In genomic region chr12:84551373-84551772, GRCh38 we compare ENCODE assay signal across 31 cellular contexts.
"Had no signal": no experiment of that assay in that cellular context is flagged by ENCODE, and none has a peak within 500 bp of the region (broad histone marks: within the 10 kb centered on the region; RNA-seq: fewer than 3 reads in every experiment).

No MANE protein-coding gene starts in this region.

- H3K9me3 Mint-ChIP-seq: activated CD4-positive, alpha-beta T cell treated with anti-CD3 and anti-CD28 coated beads, Interleukin-2, amount 10 ng/mL, durations not matched to agents 24 days and 14 days; type B pancreatic cell had no signal

- H3K4me1 ChIP-seq: esophagus squamous epithelium, left ventricle myocardium inferior, right lobe of liver, uterus had no signal

- H3K27me3 ChIP-seq: esophagus squamous epithelium, ovary, right lobe of liver, uterus had no signal

- ATAC-seq: natural killer cell; right lobe of liver; stimulated activated effector memory CD8-positive, alpha-beta T cell treated with anti-CD3 and anti-CD28 coated beads, Interleukin-12 subunit alpha, Interleukin-12 subunit beta, amount 100 ng/mL, for 72 hours; T-helper 17 cell had no signal

- H3K4me3 ChIP-seq: esophagus squamous epithelium, left ventricle myocardium inferior, lung, ovary, right lobe of liver, uterus had no signal

- H3K36me3 ChIP-seq: esophagus squamous epithelium, left ventricle myocardium inferior, ovary, right lobe of liver, uterus had no signal

- H3K4me3 Mint-ChIP-seq: activated CD4-positive, alpha-beta memory T cell treated with anti-CD3 and anti-CD28 coated beads, Interleukin-2, amount 10 ng/mL, durations not matched to agents 7 days and 5 days; activated CD4-positive, alpha-beta T cell treated with anti-CD3 and anti-CD28 coated beads, Interleukin-2, amount 10 ng/mL, durations not matched to agents 24 days and 14 days; activated T-cell treated with anti-CD3 and anti-CD28 coated beads, Interleukin-2, amount 50 U/mL, for 24 hours; central memory CD8-positive, alpha-beta T cell; dendritic cell treated with granulocyte-macrophage colony-stimulating factor and Interleukin-4, amounts not matched to agents 40 ng/mL and 50 ng/mL, for 4 days; natural killer cell; stimulated activated effector memory CD8-positive, alpha-beta T cell treated with anti-CD3 and anti-CD28 coated beads, Interleukin-12 subunit alpha, Interleukin-12 subunit beta, amount 100 ng/mL, for 72 hours; stimulated activated naive CD8-positive, alpha-beta T cell treated with anti-CD3 and anti-CD28 coated beads, Interleukin-15, Interleukin-2, amounts not matched to agents 100 ng/mL and 50 ng/mL, for 24 hours; T-helper 17 cell; type B pancreatic cell had no signal

- H3K9me3 ChIP-seq: esophagus squamous epithelium, left ventricle myocardium inferior, ovary, right lobe of liver, uterus had no signal

- FAIRE-seq: bronchial epithelial cell, endometrium, islet of Langerhans had no signal

- H3K27ac Mint-ChIP-seq: activated CD4-positive, alpha-beta memory T cell treated with anti-CD3 and anti-CD28 coated beads, Interleukin-2, amount 10 ng/mL, durations not matched to agents 7 days and 5 days; activated CD4-positive, alpha-beta T cell treated with anti-CD3 and anti-CD28 coated beads, Interleukin-2, amount 10 ng/mL, durations not matched to agents 24 days and 14 days; activated T-cell treated with anti-CD3 and anti-CD28 coated beads, Interleukin-2, amount 50 U/mL, for 24 hours; dendritic cell treated with granulocyte-macrophage colony-stimulating factor and Interleukin-4, amounts not matched to agents 40 ng/mL and 50 ng/mL, for 4 days; natural killer cell; progenitor cell of endocrine pancreas; stimulated activated effector memory CD8-positive, alpha-beta T cell treated with anti-CD3 and anti-CD28 coated beads, Interleukin-12 subunit alpha, Interleukin-12 subunit beta, amount 100 ng/mL, for 72 hours; stimulated activated naive CD8-positive, alpha-beta T cell treated with anti-CD3 and anti-CD28 coated beads, Interleukin-15, Interleukin-2, amounts not matched to agents 100 ng/mL and 50 ng/mL, for 24 hours; T-helper 17 cell; type B pancreatic cell had no signal

- H3K36me3 Mint-ChIP-seq: natural killer cell; stimulated activated effector memory CD8-positive, alpha-beta T cell treated with anti-CD3 and anti-CD28 coated beads, Interleukin-12 subunit alpha, Interleukin-12 subunit beta, amount 100 ng/mL, for 72 hours; type B pancreatic cell had no signal

- H3K27me3 Mint-ChIP-seq: activated CD4-positive, alpha-beta memory T cell treated with anti-CD3 and anti-CD28 coated beads, Interleukin-2, amount 10 ng/mL, durations not matched to agents 7 days and 5 days; activated CD4-positive, alpha-beta T cell treated with anti-CD3 and anti-CD28 coated beads, Interleukin-2, amount 10 ng/mL, durations not matched to agents 24 days and 14 days; activated T-cell treated with anti-CD3 and anti-CD28 coated beads, Interleukin-2, amount 50 U/mL, for 24 hours; central memory CD8-positive, alpha-beta T cell; dendritic cell treated with granulocyte-macrophage colony-stimulating factor and Interleukin-4, amounts not matched to agents 40 ng/mL and 50 ng/mL, for 4 days; progenitor cell of endocrine pancreas; stimulated activated naive CD8-positive, alpha-beta T cell treated with anti-CD3 and anti-CD28 coated beads, Interleukin-15, Interleukin-2, amounts not matched to agents 100 ng/mL and 50 ng/mL, for 24 hours; T-helper 17 cell; type B pancreatic cell had no signal

- DNase-seq: activated CD4-positive, alpha-beta memory T cell treated with anti-CD3 and anti-CD28 coated beads, Interleukin-2, amount 10 ng/mL, durations not matched to agents 7 days and 5 days; activated CD4-positive, alpha-beta T cell treated with anti-CD3 and anti-CD28 coated beads, Interleukin-2, amount 10 ng/mL, durations not matched to agents 24 days and 14 days; activated CD4-positive, CD25-positive, alpha-beta regulatory T cell treated with anti-CD3 and anti-CD28 coated beads, Interleukin-2, amount 50 U/mL, for 72 hours; activated CD8-positive, alpha-beta memory T cell treated with anti-CD3 and anti-CD28 coated beads, Interleukin-2, amount 50 U/mL, for 48 hours; activated gamma-delta T cell treated with Interleukin-2 at 50 U/mL for 16 hours; activated naive CD4-positive, alpha-beta T cell treated with anti-CD3 and anti-CD28 coated beads, Interleukin-2, amount 50 U/mL, for 16 hours; activated T-cell treated with anti-CD3 and anti-CD28 coated beads, Interleukin-2, amount 50 U/mL, for 24 hours; amniotic stem cell; effector CD8-positive, alpha-beta T cell; esophagus squamous epithelium; left ventricle myocardium inferior; mesendoderm; natural killer cell; ovary; right lobe of liver; stimulated activated CD4-positive, alpha-beta T cell treated with anti-CD3 and anti-CD28 coated beads, Interleukin-12 subunit alpha, Interleukin-12 subunit beta, amount 100 ng/mL, for 4 hours; stimulated activated CD4-positive, alpha-beta T cell treated with anti-CD3 and anti-CD28 coated beads, Interleukin-4, amount 100 ng/mL, for 1 hour; T-helper 17 cell; T1000; uterus had no signal

- H3K4me1 Mint-ChIP-seq: activated CD4-positive, alpha-beta memory T cell treated with anti-CD3 and anti-CD28 coated beads, Interleukin-2, amount 10 ng/mL, durations not matched to agents 7 days and 5 days; activated CD4-positive, alpha-beta T cell treated with anti-CD3 and anti-CD28 coated beads, Interleukin-2, amount 10 ng/mL, durations not matched to agents 24 days and 14 days; central memory CD8-positive, alpha-beta T cell; natural killer cell; stimulated activated effector memory CD8-positive, alpha-beta T cell treated with anti-CD3 and anti-CD28 coated beads, Interleukin-12 subunit alpha, Interleukin-12 subunit beta, amount 100 ng/mL, for 72 hours; T-helper 17 cell had no signal

- H3K27ac ChIP-seq: epithelial cell of prostate, esophagus squamous epithelium, left ventricle myocardium inferior, ovary, right lobe of liver, uterus had no signal
